In the genomic region with DNA sequence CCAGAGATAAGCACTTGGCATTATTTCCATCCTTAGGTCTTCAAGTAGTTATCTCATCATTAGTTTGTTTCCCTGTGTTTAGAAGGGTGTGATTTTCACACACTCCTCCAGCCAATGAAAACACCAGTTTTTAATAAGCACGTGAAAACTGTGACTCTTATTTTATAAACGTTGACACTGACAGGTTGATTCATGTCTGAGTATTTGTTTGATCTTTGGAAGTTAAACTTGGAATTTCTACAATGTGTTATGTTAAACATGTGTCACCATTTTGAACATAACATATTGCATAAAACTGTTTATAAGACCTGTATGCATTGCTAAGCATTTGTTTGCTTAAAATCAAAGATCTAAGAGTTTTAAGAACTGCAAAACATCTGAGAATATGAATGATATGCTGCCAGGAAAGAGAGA, we compare ENCODE assay signal across 16 cellular contexts. TPM values are rescaled to one million over a fixed set of nuclear protein-coding genes. Genes with fewer than 3 reads are reported as not detected.
A peak's percentile ranks its signal among the peaks of the same experiment; 100 is the strongest.
DNase-seq lines count a peak whose midpoint lies in the region; FAIRE-seq and TF ChIP-seq lines count a peak whose summit lies in the region.
"Had no signal": no experiment of that assay in that cellular context is flagged by ENCODE, and none has a peak within 500 bp of the region (broad histone marks: within the 10 kb centered on the region; RNA-seq: fewer than 3 reads in every experiment).

No MANE protein-coding gene starts in this region.

- no peak overlapping the region for H3K4me2 ChIP-seq in keratinocyte (ENCODE audit: control insufficient read depth, extremely low read depth, insufficient read depth, low read depth, low read length)
- H3K4me2 ChIP-seq: BLaER1 had no signal

- TF ChIP-seq CTCF in coronary artery (IDR thresholded peaks at IDR 0.05) (no peak), keratinocyte (optimal IDR thresholded peaks at IDR 0.05 in 1 of 3, IDR thresholded peaks at IDR 0.05 in 1 of 3, conservative IDR thresholded peaks at IDR 0.05 in 1 of 3; ENCODE audit: extremely low read depth in 1 of 3, insufficient read depth in 2 of 3, low read length in 3 of 3) (no peak), testis (IDR thresholded peaks at IDR 0.05) (no peak)

- FAIRE-seq in keratinocyte (lab: Jason Lieb, UNC), result peak; percentile 78

- no peak for TF ChIP-seq POLR2A in testis (IDR thresholded peaks at IDR 0.05)

- intact Hi-C loops in testis (cut with DNase I; ENCODE audit: low total_unique reads), result no loop called here

- no peaks in the 10 kb centered on the region for H3K9me1 ChIP-seq in keratinocyte (ENCODE audit: control insufficient read depth, extremely low read depth, insufficient read depth, low read length)

- peak; percentile 48 for DNase-seq in NCI-H226
- DNase-seq in coronary artery (ENCODE audit: low spot score), result no peak
- DNase-seq in keratinocyte (ENCODE audit: low read depth, low spot score), result peak; percentile 9
- no peak for DNase-seq in testis
- no peak for DNase-seq in NK-92 (lab: John Stamatoyannopoulos, UW; ENCODE audit: unreplicated experiment)
- no peak for DNase-seq in NCI-H128 (lab: John Stamatoyannopoulos, UW; ENCODE audit: unreplicated experiment)
- DNase-seq in stimulated activated CD4-positive, alpha-beta T cell treated with anti-CD3 and anti-CD28 coated beads, Interleukin-2, amount 100 ng/mL, for 24 hours, result no peak
- no peak for DNase-seq in SHP77 treated with DMSO at 0.1 percent for 48 hours (lab: John Stamatoyannopoulos, UW)
- DNase-seq: activated CD4-positive, CD25-positive, alpha-beta regulatory T cell treated with anti-CD3 and anti-CD28 coated beads, Interleukin-2, amount 50 U/mL, for 72 hours; activated naive CD8-positive, alpha-beta T cell treated with anti-CD3 and anti-CD28 coated beads for 36 hours; H7; KG1; NCI-H1694; NCI-H748 treated with DMSO at 0.1 percent for 48 hours; T-cell had no signal

- H3K79me2 ChIP-seq in keratinocyte (ENCODE audit: control insufficient read depth, insufficient read depth, low read length), result no peaks in the 10 kb centered on the region

- H3K9me3 ChIP-seq in keratinocyte (ENCODE audit: control insufficient read depth, low read depth, low read length) (no peaks in the 10 kb centered on the region), testis (no peaks in the 10 kb centered on the region)
- H3K9me3 ChIP-seq: BLaER1 had no signal

- no peaks in the 10 kb centered on the region for H4K20me1 ChIP-seq in keratinocyte (ENCODE audit: control insufficient read depth, extremely low read depth, insufficient read depth, low read length)
- H4K20me1 ChIP-seq: BLaER1 had no signal

- H3K4me3 ChIP-seq in coronary artery (no peak overlapping the region), keratinocyte (ENCODE audit: control insufficient read depth in 2 of 3, extremely low read depth in 1 of 3, insufficient read depth in 2 of 3, low read depth in 1 of 3, low read length in 3 of 3) (no peak overlapping the region), testis (no peak overlapping the region)
- H3K4me3 ChIP-seq: BLaER1 had no signal

- H2AFZ ChIP-seq in keratinocyte (ENCODE audit: control insufficient read depth, low read length), result no peak overlapping the region

- H3K9ac ChIP-seq in keratinocyte (ENCODE audit: control insufficient read depth, extremely low read depth, insufficient read depth, low read length), result no peak overlapping the region
- H3K9ac ChIP-seq: BLaER1 had no signal

- H3K27me3 ChIP-seq in keratinocyte (ENCODE audit: control insufficient read depth, extremely low read depth, insufficient read depth, low read length) (no peaks in the 10 kb centered on the region), testis (no peaks in the 10 kb centered on the region)
- H3K27me3 ChIP-seq: BLaER1 had no signal

- dilution Hi-C loops in keratinocyte (cut with MboI; ENCODE audit: extremely low pct_ligation_motif_present, low sequenced_read_pairs), result no loop called here

- no peaks in the 10 kb centered on the region for H3K36me3 ChIP-seq in keratinocyte (ENCODE audit: control insufficient read depth in 2 of 2, extremely low read depth in 1 of 2, insufficient read depth in 2 of 2, low read length in 2 of 2)
- no peaks in the 10 kb centered on the region for H3K36me3 ChIP-seq in testis (ENCODE audit: low read depth, missing control alignments)
- H3K36me3 ChIP-seq: BLaER1 had no signal

- 22 to 47% methylated on average over 2 of the region's 2 CpGs for WGBS in testis, 2 donors

- H3K27ac ChIP-seq in coronary artery (peak overlapping the region; percentile 87 to 94), keratinocyte (ENCODE audit: control insufficient read depth, insufficient read depth, low read length) (no peak overlapping the region), testis (peak overlapping the region; percentile 2 to 67)
- H3K27ac ChIP-seq: BLaER1 had no signal

- H3K4me1 ChIP-seq in keratinocyte (ENCODE audit: control insufficient read depth, extremely low read depth, insufficient read depth, low read length), result peaks cover 13% of the 10 kb centered on the region
- peaks cover 48% of the 10 kb centered on the region for H3K4me1 ChIP-seq in testis
- H3K4me1 ChIP-seq: BLaER1 had no signal

RNA-seq across cellular contexts. Expression of gene SLC40A1, which starts 27.6 kb away (rescaled TPM):
- polyA plus RNA-seq in keratinocyte (0.02 to 0.18 TPM (median 0.09 TPM) in 3 replicates), testis (ENCODE audit: insufficient read depth, low read depth, low replicate concordance) (64.0 TPM)
- polyA plus RNA-seq in keratinocyte (2011; ENCODE audit: low read depth), result 0.85 TPM
- 0.09 and 0.22 TPM in 2 replicates for polyA plus RNA-seq in keratinocyte (2011; cell fraction: cytosol; rRNA removed)
- polyA plus RNA-seq in keratinocyte (2011; cell fraction: nucleus; rRNA removed), result 0.13 and 0.19 TPM in 2 replicates
- 0.11 and 1.0 TPM in 2 replicates for polyA plus RNA-seq in keratinocyte (2012; ENCODE audit: low replicate concordance)
- polyA minus RNA-seq in keratinocyte, result 0.13 to 0.36 TPM in 2 of 3 replicates, not detected in the other
- not detected for polyA minus RNA-seq in keratinocyte (2011; cell fraction: cytosol; rRNA and poly(A)+ RNA removed)
- polyA minus RNA-seq in keratinocyte (2011; cell fraction: nucleus; rRNA and poly(A)+ RNA removed), result not detected in 2 replicates
- 10 to 100 TPM; 52.3 to 58.7 TPM for total RNA-seq in testis

Comparison
In these comparisons a context has a peak if more than half of its experiments do, and no peak if none do; other contexts are left out.
1. DNase-seq: peak in NCI-H226 (single experiment) and keratinocyte (single experiment); none in coronary artery (single experiment), testis (single experiment), NK-92 (single experiment), NCI-H128 (single experiment), stimulated activated CD4-positive, alpha-beta T cell treated with anti-CD3 and anti-CD28 coated beads, Interleukin-2, amount 100 ng/mL, for 24 hours (0 of 2) and SHP77 treated with DMSO at 0.1 percent for 48 hours (single experiment).
2. RNA of gene SLC40A1, which starts 27.6 kb away (polyA plus RNA-seq): 64.0 TPM in testis (single experiment); 0.02 to 1.0 TPM in keratinocyte; every median in the first group is over 10 times any median in the second.